In the genomic region with DNA sequence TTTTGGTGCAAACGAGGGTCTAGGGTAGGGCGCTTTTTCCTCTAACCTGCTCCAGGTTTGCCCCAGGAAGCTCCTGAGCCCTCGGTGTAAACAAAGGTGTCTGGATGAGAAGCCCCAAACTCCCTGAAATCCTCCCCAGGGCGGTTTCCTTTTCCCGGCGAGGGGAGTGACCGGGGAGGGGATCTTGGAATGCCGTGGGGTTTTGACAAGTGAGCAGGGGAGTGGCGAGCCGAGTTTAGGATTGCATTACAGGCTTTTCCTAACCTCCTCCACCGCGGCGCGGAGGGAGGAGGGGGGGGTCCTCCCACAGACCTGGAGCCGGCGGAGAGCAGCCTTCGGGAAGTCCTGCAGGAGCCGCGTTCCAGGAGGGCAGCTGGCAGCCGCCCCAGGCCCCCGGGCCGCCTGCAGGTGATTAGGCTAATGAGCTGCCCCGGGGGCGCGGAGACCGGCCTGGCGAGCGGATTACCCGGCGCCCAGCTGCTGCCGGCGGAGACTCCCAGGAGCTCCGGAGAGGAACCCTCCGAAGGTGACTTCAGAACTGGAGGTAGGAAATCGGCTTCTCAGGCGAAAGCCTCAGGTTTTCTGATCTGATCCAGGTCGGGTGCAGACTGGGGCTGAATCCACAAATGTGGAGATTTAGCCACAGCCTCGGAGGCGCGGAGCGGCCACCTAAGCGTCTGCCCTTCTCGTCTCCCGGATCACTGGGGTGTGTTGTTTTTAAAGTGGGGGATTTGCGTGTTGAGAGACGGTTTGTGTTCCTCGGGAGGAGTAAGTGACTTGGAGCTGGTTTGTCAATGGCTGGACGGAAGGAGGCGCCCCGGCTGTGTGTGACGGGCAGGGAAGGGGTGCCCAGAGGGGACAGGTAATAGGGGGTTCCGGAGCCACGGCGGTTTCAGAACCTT, we compare ENCODE assay signal across 8 cellular contexts.
DNase-seq lines count a peak whose midpoint lies in the region; ATAC-seq lines count a peak whose summit lies in the region.

No MANE protein-coding gene starts in this region.

- no peaks in the 10 kb centered on the region for H3K27me3 ChIP-seq in NT2/D1 (ENCODE audit: insufficient read depth, insufficient read length)

- H3K4me3 ChIP-seq in NT2/D1 (ENCODE audit: insufficient read length, low read depth) (peak overlapping the region; percentile 60), iPS-18c (ENCODE audit: insufficient read depth, low read depth, low read length) (peak overlapping the region; percentile 79)

- peak overlapping the region; percentile 72 for H3K9ac ChIP-seq in NT2/D1 (ENCODE audit: insufficient read length, low read depth)

- DNase-seq in Daoy (ENCODE audit: low read depth) (peak; percentile 69), NT2/D1 (ENCODE audit: low read depth, low spot score) (peak; percentile 28), T47D (ENCODE audit: low read depth in 1 of 2, low spot score in 1 of 2) (peak; percentile 58 to 68), sciatic nerve (ENCODE audit: low spot score) (peak; percentile 75), HT-29 (ENCODE audit: low spot score) (no peak)

- intact Hi-C loops in sciatic nerve (cut with DNase I): loop anchor here (1.0 kb wide), 1 partner anchor 31 kb away; no protein-coding TSS in a partner anchor

- H3K9me3 ChIP-seq in NT2/D1 (ENCODE audit: insufficient read depth, low read length) (peaks cover 15% of the 10 kb centered on the region), iPS-18c (ENCODE audit: control insufficient read depth, insufficient read depth, low read length) (peaks cover 3% of the 10 kb centered on the region)

- peaks cover 11% of the 10 kb centered on the region for H3K36me3 ChIP-seq in NT2/D1 (ENCODE audit: insufficient read depth, insufficient read length, low read length)

- H3K4me1 ChIP-seq in NT2/D1 (ENCODE audit: insufficient read depth, insufficient read length): peaks cover 2% of the 10 kb centered on the region

- peak; percentile 74 for ATAC-seq in sciatic nerve
- ATAC-seq in HG02870 (IDR thresholded peaks at IDR 0.05; ENCODE audit: unreplicated experiment): no peak
- no peak for ATAC-seq in GM18498 (IDR thresholded peaks at IDR 0.05; ENCODE audit: unreplicated experiment)

- in situ Hi-C loops in T47D (cut with HindIII; ENCODE audit: low pct_unique_long_range_greater_than_20kb, low sequenced_read_pairs): no loop called here
